1 cellular context compared by ENCODE assay signal in genomic region chr16:86951041-86951822, GRCh38.
TF ChIP-seq lines count a peak whose summit lies in the region.

No MANE protein-coding gene starts in this region.

TF ChIP-seq in HepG2, 621 proteins besides CTCF, POLR2A, EP300 and RAD21 (continued from another document):
- TF ChIP-seq NONO (IDR thresholded peaks at IDR 0.05) = 0 out of 2 replicates have a peak, but pooled peaks have one; percentile 37
- no peak for TF ChIP-seq NONO (CRISPR knock-in tag; conservative IDR thresholded peaks at IDR 0.05)
- TF ChIP-seq FOXP1 (IDR thresholded peaks at IDR 0.05) = peak; percentile 64; the same call in 1 of the 2 replicates
- TF ChIP-seq FOXP1 (CRISPR knock-in tag; IDR thresholded peaks at IDR 0.05) = no peak
- TF ChIP-seq ATF7 (IDR thresholded peaks at IDR 0.05) = peak; percentile 100
- TF ChIP-seq ATF7 (CRISPR knock-in tag; IDR thresholded peaks at IDR 0.05) = no peak
- TF ChIP-seq ARNT (IDR thresholded peaks at IDR 0.05) = 0 out of 2 replicates have a peak, but pooled peaks have one; percentile 55
- peak; percentile 4; the same call in 1 of the 2 replicates for TF ChIP-seq NFRKB (IDR thresholded peaks at IDR 0.05)
- no peak for TF ChIP-seq SIX1 (CRISPR knock-in tag; IDR thresholded peaks at IDR 0.05; ENCODE audit: borderline replicate concordance)
- TF ChIP-seq ZSCAN5A (CRISPR knock-in tag; IDR thresholded peaks at IDR 0.05; ENCODE audit: borderline replicate concordance) = no peak
- peak; percentile 32; the same call in 1 of the 2 replicates for TF ChIP-seq FOXA1 (IDR thresholded peaks at IDR 0.05)
- no peak for TF ChIP-seq FOXA1 (CRISPR knock-in tag; IDR thresholded peaks at IDR 0.05)
- peak; percentile 97 for TF ChIP-seq IKZF1 (IDR thresholded peaks at IDR 0.05)
- TF ChIP-seq CEBPB (IDR thresholded peaks at IDR 0.05; ENCODE audit: borderline replicate concordance, low read depth, low read length) = 0 out of 2 replicates have a peak, but pooled peaks have one; percentile 9
- TF ChIP-seq LCORL (IDR thresholded peaks at IDR 0.05) = peak; percentile 17; the same call in 1 of the 2 replicates
- no peak for TF ChIP-seq LCORL (CRISPR knock-in tag; IDR thresholded peaks at IDR 0.05)
- peak; percentile 68 for TF ChIP-seq PHB2 (IDR thresholded peaks at IDR 0.05; ENCODE audit: partially characterized antibody)
- TF ChIP-seq ZSCAN20 (CRISPR knock-in tag; IDR thresholded peaks at IDR 0.05; ENCODE audit: borderline replicate concordance) = no peak
- 0 out of 2 replicates have a peak, but pooled peaks have one; percentile 14 for TF ChIP-seq ZNF207 (IDR thresholded peaks at IDR 0.05; ENCODE audit: borderline replicate concordance)
- peak; percentile 93; the same call in 1 of the 2 replicates for TF ChIP-seq PLRG1 (conservative IDR thresholded peaks at IDR 0.05)
- TF ChIP-seq ZNF282 (IDR thresholded peaks at IDR 0.05; ENCODE audit: partially characterized antibody) = peak; percentile 82
- TF ChIP-seq TRIM22 (IDR thresholded peaks at IDR 0.05) = peak; percentile 81
- peak; percentile 99 for TF ChIP-seq CREB1 (IDR thresholded peaks at IDR 0.05)
- TF ChIP-seq CREB1 (CRISPR knock-in tag; IDR thresholded peaks at IDR 0.05) = no peak
TF ChIP-seq in HepG2: peak in this region for 15.
